In the genomic region with DNA sequence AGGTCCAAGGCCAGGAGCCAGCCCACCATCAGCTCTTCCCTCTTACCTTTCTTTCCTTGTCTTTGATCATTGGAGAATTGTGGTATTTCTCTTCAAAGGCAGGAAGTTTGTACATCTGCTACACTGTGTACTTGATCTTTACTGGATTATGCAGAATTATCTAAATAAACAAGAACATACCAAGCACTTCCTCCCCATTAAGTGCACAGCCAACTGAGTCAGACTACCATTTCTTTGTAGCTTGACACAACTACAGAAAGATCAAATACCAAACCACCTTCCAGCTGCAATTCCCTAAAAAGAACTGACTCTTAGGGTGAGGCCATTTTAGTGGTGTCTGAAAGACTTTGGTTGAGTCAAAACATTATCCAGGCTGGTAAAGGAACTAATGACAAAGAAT, we compare ENCODE assay signal across 18 cellular contexts.
DNase-seq lines count a peak whose midpoint lies in the region; ATAC-seq and TF ChIP-seq lines count a peak whose summit lies in the region.
"Had no signal": no experiment of that assay in that cellular context is flagged by ENCODE, and none has a peak within 500 bp of the region (broad histone marks: within the 10 kb centered on the region; RNA-seq: fewer than 3 reads in every experiment).

No MANE protein-coding gene starts in this region.

- TF ChIP-seq CTCF in LNCaP clone FGC (IDR thresholded peaks at IDR 0.05; ENCODE audit: control insufficient read depth, extremely low read depth, insufficient read depth), result no peak

- DNase-seq in COLO829 (ENCODE audit: low spot score) (peak; percentile 18), LNCaP clone FGC (ENCODE audit: low read depth) (peak; percentile 45), brain pericyte (ENCODE audit: low read depth, low spot score) (peak; percentile 3), foreskin melanocyte (peak; percentile 29), DMS153 (lab: John Stamatoyannopoulos, UW) (no peak), activated gamma-delta T cell (lab: John Stamatoyannopoulos, UW) (no peak)
- DNase-seq in activated naive CD4-positive, alpha-beta T cell treated with Interleukin-2 at 50 U/mL for 16 hours, result no peak
- DNase-seq: activated CD8-positive, alpha-beta T cell treated with anti-CD3 and anti-CD28 coated beads for 36 hours; activated naive CD8-positive, alpha-beta T cell treated with anti-CD3 and anti-CD28 coated beads for 36 hours; activated T-cell treated with anti-CD3 and anti-CD28 coated beads, Interleukin-2, amount 50 U/mL, for 4 hours; left cardiac atrium; NCI-H1930; NCI-H446; stimulated activated naive B cell treated with anti-CD40 and anti-IgM and Interleukin-4, amounts not matched to agents 10 μg/mL and 1 μg/mL and 100 μg/mL, for 72 hours; thyroid gland had no signal

- ATAC-seq in HG03280 (IDR thresholded peaks at IDR 0.05; ENCODE audit: unreplicated experiment), result no peak
- ATAC-seq: activated CD8-positive, alpha-beta T cell treated with anti-CD3 and anti-CD28 coated beads for 36 hours; activated T-cell treated with anti-CD3 and anti-CD28 coated beads, Interleukin-2, amount 50 U/mL, for 4 hours; left cardiac atrium; stimulated activated naive B cell treated with anti-CD40 and anti-IgM and Interleukin-4, amounts not matched to agents 10 μg/mL and 1 μg/mL and 100 μg/mL, for 72 hours had no signal

- H3K4me3 ChIP-seq in LNCaP clone FGC (ENCODE audit: low read depth, low read length), result no peak overlapping the region
- H3K4me3 ChIP-seq: BLaER1 treated with 17β-estradiol and CSF1 and Interleukin-3, amounts not matched to agents 10 nM and 100 nM; right atrium auricular region; thyroid gland had no signal

Comparison
In these comparisons a context has a peak if more than half of its experiments do, and no peak if none do; other contexts are left out.
1. DNase-seq: peak in COLO829 (single experiment), LNCaP clone FGC (single experiment), brain pericyte (single experiment) and foreskin melanocyte (single experiment); none in DMS153 (single experiment), activated gamma-delta T cell (single experiment) and activated naive CD4-positive, alpha-beta T cell treated with Interleukin-2 at 50 U/mL for 16 hours (single experiment).